Comparison of ENCODE assay signal across 19 cellular contexts in genomic region chr22:24978308-24978707, GRCh38. TPM values are rescaled to one million over a fixed set of nuclear protein-coding genes. Genes with fewer than 3 reads are reported as not detected.
A peak's percentile ranks its signal among the peaks of the same experiment; 100 is the strongest.
DNase-seq lines count a peak whose midpoint lies in the region; ATAC-seq, FAIRE-seq and TF ChIP-seq lines count a peak whose summit lies in the region.
"Had no signal": no experiment of that assay in that cellular context is flagged by ENCODE, and none has a peak within 500 bp of the region (broad histone marks: within the 10 kb centered on the region; RNA-seq: fewer than 3 reads in every experiment).

No MANE protein-coding gene starts in this region.

- no peak for TF ChIP-seq RAD21 in A549 (conservative IDR thresholded peaks at IDR 0.05 in 1 of 2, IDR thresholded peaks at IDR 0.05 in 1 of 2)

- peak overlapping the region; percentile 20 for H3K27ac Mint-ChIP-seq in activated T-helper 17 cell treated with anti-CD3 and anti-CD28 coated beads, Interleukin-2, amount 50 U/mL, for 72 hours
- H3K27ac Mint-ChIP-seq in effector memory CD8-positive, alpha-beta T cell = no peak overlapping the region
- H3K27ac Mint-ChIP-seq: activated T-helper 2 cell treated with anti-CD3 and anti-CD28 coated beads, Interferon-gamma antibody, Interleukin-2, Interleukin-4, amounts not matched to agents 10 μg/mL and 5 μg/mL and 100 μg/mL, durations not matched to agents 14 hours and 24 hours and 36 hours had no signal

- intact Hi-C loops in prostate gland (cut with DNase I) = no loop called here

- H3K4me1 Mint-ChIP-seq in activated T-helper 17 cell treated with anti-CD3 and anti-CD28 coated beads, Interleukin-2, amount 50 U/mL, for 72 hours = no peaks in the 10 kb centered on the region
- no peaks in the 10 kb centered on the region for H3K4me1 Mint-ChIP-seq in effector memory CD8-positive, alpha-beta T cell (ENCODE audit: low read depth in 2 of 2)

- POLR2A ChIA-PET in A549 (lab: Yijun Ruan, JAX) = no interaction called here

- H3K9me3 ChIP-seq in A549 = no peaks in the 10 kb centered on the region
- no peaks in the 10 kb centered on the region for H3K9me3 ChIP-seq in prostate gland
- H3K9me3 ChIP-seq: ovary, thoracic aorta had no signal

- H3K9me3 Mint-ChIP-seq in activated T-helper 17 cell treated with anti-CD3 and anti-CD28 coated beads, Interleukin-2, amount 50 U/mL, for 72 hours = no peaks in the 10 kb centered on the region
- no peaks in the 10 kb centered on the region for H3K9me3 Mint-ChIP-seq in effector memory CD8-positive, alpha-beta T cell
- H3K9me3 Mint-ChIP-seq: activated T-helper 2 cell treated with anti-CD3 and anti-CD28 coated beads, Interferon-gamma antibody, Interleukin-2, Interleukin-4, amounts not matched to agents 10 μg/mL and 5 μg/mL and 100 μg/mL, durations not matched to agents 14 hours and 24 hours and 36 hours had no signal

- no peak for TF ChIP-seq POLR2A in A549 (IDR thresholded peaks at IDR 0.05; ENCODE audit: low read length)
- TF ChIP-seq POLR2A in prostate gland (IDR thresholded peaks at IDR 0.05) = no peak

- H3K36me3 ChIP-seq in prostate gland = no peaks in the 10 kb centered on the region
- H3K36me3 ChIP-seq: ovary, thoracic aorta had no signal

- H3K4me2 ChIP-seq in A549 = no peak overlapping the region
- H3K4me2 ChIP-seq: PC-9 had no signal

- H3K27me3 ChIP-seq in foreskin keratinocyte (no peaks in the 10 kb centered on the region), prostate gland (replicated peaks; ENCODE audit: insufficient read depth) (no peaks in the 10 kb centered on the region)
- H3K27me3 ChIP-seq: ovary had no signal

- peaks cover 30% of the 10 kb centered on the region; the same call in 2 of the 3 replicates for H3K4me1 ChIP-seq in A549
- peaks cover 31% of the 10 kb centered on the region for H3K4me1 ChIP-seq in foreskin keratinocyte
- peaks cover 12% of the 10 kb centered on the region for H3K4me1 ChIP-seq in prostate gland (replicated peaks)

- no peak for DNase-seq in A549 (ENCODE audit: low read depth in 1 of 2, low spot score in 1 of 2)
- DNase-seq in foreskin keratinocyte = no peak
- no peak for DNase-seq in prostate gland (ENCODE audit: low spot score)
- DNase-seq in NCI-H2029 treated with DMSO at 0.1 percent for 48 hours (lab: John Stamatoyannopoulos, UW) = no peak
- DNase-seq in effector memory CD8-positive, alpha-beta T cell = no peak
- DNase-seq in stimulated activated CD4-positive, alpha-beta T cell treated with anti-CD3 and anti-CD28 coated beads, Interleukin-12 subunit alpha, Interleukin-12 subunit beta, amount 100 ng/mL, for 4 hours = no peak
- DNase-seq: amniotic stem cell, midbrain, NCI-H187 treated with DMSO at 0.1 percent for 48 hours, NCI-H524, ovary, PC-9, SW 1271 had no signal

- no peak for FAIRE-seq in A549 (lab: Jason Lieb, UNC)

- no peaks in the 10 kb centered on the region for H3K36me3 Mint-ChIP-seq in activated T-helper 17 cell treated with anti-CD3 and anti-CD28 coated beads, Interleukin-2, amount 50 U/mL, for 72 hours (ENCODE audit: low read depth)
- no peaks in the 10 kb centered on the region for H3K36me3 Mint-ChIP-seq in effector memory CD8-positive, alpha-beta T cell (ENCODE audit: insufficient read depth)

- WGBS in A549 (ENCODE audit: missing lambda C conversion rate) = 95% methylated on average over 1 of the region's 1 CpG
- WGBS in prostate gland = 97% methylated on average over 1 of the region's 1 CpG

- CTCF ChIA-PET in A549 (lab: Yijun Ruan, JAX) = no interaction called here

- H3K27me3 Mint-ChIP-seq in activated T-helper 17 cell treated with anti-CD3 and anti-CD28 coated beads, Interleukin-2, amount 50 U/mL, for 72 hours = no peaks in the 10 kb centered on the region
- no peaks in the 10 kb centered on the region for H3K27me3 Mint-ChIP-seq in effector memory CD8-positive, alpha-beta T cell

- TF ChIP-seq CTCF in A549 (IDR thresholded peaks at IDR 0.05) = no peak
- TF ChIP-seq CTCF in foreskin keratinocyte (conservative IDR thresholded peaks at IDR 0.05) = no peak
- no peak for TF ChIP-seq CTCF in prostate gland (IDR thresholded peaks at IDR 0.05)

- ATAC-seq in A549 = no peak
- no peak for ATAC-seq in activated T-helper 17 cell treated with anti-CD3 and anti-CD28 coated beads, Interleukin-2, amount 50 U/mL, for 72 hours (replicated peaks)
- no peak for ATAC-seq in foreskin keratinocyte
- ATAC-seq in GM19023 (IDR thresholded peaks at IDR 0.05; ENCODE audit: unreplicated experiment) = no peak
- ATAC-seq in effector memory CD8-positive, alpha-beta T cell (replicated peaks) = no peak

- H3K27ac ChIP-seq in A549 = no peak overlapping the region
- peak overlapping the region; percentile 87 for H3K27ac ChIP-seq in foreskin keratinocyte
- H3K27ac ChIP-seq in prostate gland = peak overlapping the region; percentile 80 to 85
- H3K27ac ChIP-seq: PC-9, VCaP had no signal

- TF ChIP-seq EP300 in A549 (IDR thresholded peaks at IDR 0.05) = no peak

- H3K4me3 Mint-ChIP-seq in activated T-helper 17 cell treated with anti-CD3 and anti-CD28 coated beads, Interleukin-2, amount 50 U/mL, for 72 hours = no peak overlapping the region
- no peak overlapping the region for H3K4me3 Mint-ChIP-seq in effector memory CD8-positive, alpha-beta T cell

- H3K4me3 ChIP-seq in A549 (no peak overlapping the region), prostate gland (no peak overlapping the region)
- H3K4me3 ChIP-seq: ovary, PC-9, thoracic aorta had no signal

TF ChIP-seq in A549, 52 proteins besides CTCF, POLR2A, EP300 and RAD21:
- TF ChIP-seq HDAC2 (IDR thresholded peaks at IDR 0.05) = 0 out of 2 replicates have a peak, but pooled peaks have one; percentile 70
- TF ChIP-seq FOXS1 (CRISPR knock-in tag; IDR thresholded peaks at IDR 0.05) = no peak
- TF ChIP-seq KDM1A (IDR thresholded peaks at IDR 0.05; ENCODE audit: low read depth) = peak; percentile 60
- no peak for TF ChIP-seq ZSCAN20 (CRISPR knock-in tag; IDR thresholded peaks at IDR 0.05)

RNA-seq across cellular contexts. Expression of gene KIAA1671, which starts 25.8 kb away (rescaled TPM):
- polyA plus RNA-seq in A549 (2011; rRNA removed) = 7.9 and 8.8 TPM in 2 replicates
- 2.3 and 2.7 TPM in 2 replicates for polyA plus RNA-seq in A549 (2012; cell fraction: cytosol; rRNA removed)
- 4.4 and 6.0 TPM in 2 replicates for polyA plus RNA-seq in A549 (2012; cell fraction: nucleus; rRNA removed)
- polyA plus RNA-seq in A549 (2017; fragmentation: RNase III; extraction: RNeasy Plus Mini Kit Qiagen cat#74134 plus additional on column Dnase treatment) = 5.0 to 5.6 TPM (median 5.3 TPM) in 3 replicates
- polyA minus RNA-seq in A549 (2011; rRNA and poly(A)+ RNA removed) = 14.6 and 15.6 TPM in 2 replicates
- 1 to 10 TPM; 5.9 to 6.0 TPM for total RNA-seq in activated T-helper 17 cell treated with anti-CD3 and anti-CD28 coated beads, Interleukin-2, amount 50 U/mL, for 72 hours
- 22.6 and 26.2 TPM in 2 replicates for total RNA-seq in foreskin keratinocyte
- polyA plus RNA-seq in foreskin keratinocyte = 4.7 and 6.6 TPM in 2 replicates
- total RNA-seq in prostate gland = 10 to 100 TPM; 44.8 to 53.1 TPM

RNA-seq across cellular contexts. Expression of gene LHFPL7, which starts 31.8 kb away (rescaled TPM):
- polyA plus RNA-seq in A549 (2011; rRNA removed) (not detected in 2 replicates), A549 (2017; fragmentation: RNase III; extraction: RNeasy Plus Mini Kit Qiagen cat#74134 plus additional on column Dnase treatment) (not detected in 3 replicates), foreskin keratinocyte (not detected in 2 replicates)
- polyA plus RNA-seq in A549 (2012; cell fraction: cytosol; rRNA removed) = not detected in 2 replicates
- not detected in 2 replicates for polyA plus RNA-seq in A549 (2012; cell fraction: nucleus; rRNA removed)
- not detected in 2 replicates for polyA minus RNA-seq in A549 (2011; rRNA and poly(A)+ RNA removed)
- not detected for total RNA-seq in activated T-helper 17 cell treated with anti-CD3 and anti-CD28 coated beads, Interleukin-2, amount 50 U/mL, for 72 hours
- total RNA-seq in foreskin keratinocyte (not detected in 2 replicates), prostate gland (not detected)
- total RNA-seq: activated T-helper 2 cell treated with anti-CD3 and anti-CD28 coated beads, Interferon-gamma antibody, Interleukin-2, Interleukin-4, amounts not matched to agents 10 μg/mL and 5 μg/mL and 100 μg/mL, durations not matched to agents 14 hours and 24 hours and 36 hours; dermis microvascular lymphatic vessel endothelial cell; PC-9; thoracic aorta had no signal
- polyA plus RNA-seq: ovary had no signal

Comparison
In these comparisons a context has a peak if more than half of its experiments do, and no peak if none do; other contexts are left out.
1. H3K27ac ChIP-seq: peak in foreskin keratinocyte (single experiment) and prostate gland (2 of 2); none in A549 (0 of 2).